ENCODE assay signal across 28 cellular contexts in the genomic region with DNA sequence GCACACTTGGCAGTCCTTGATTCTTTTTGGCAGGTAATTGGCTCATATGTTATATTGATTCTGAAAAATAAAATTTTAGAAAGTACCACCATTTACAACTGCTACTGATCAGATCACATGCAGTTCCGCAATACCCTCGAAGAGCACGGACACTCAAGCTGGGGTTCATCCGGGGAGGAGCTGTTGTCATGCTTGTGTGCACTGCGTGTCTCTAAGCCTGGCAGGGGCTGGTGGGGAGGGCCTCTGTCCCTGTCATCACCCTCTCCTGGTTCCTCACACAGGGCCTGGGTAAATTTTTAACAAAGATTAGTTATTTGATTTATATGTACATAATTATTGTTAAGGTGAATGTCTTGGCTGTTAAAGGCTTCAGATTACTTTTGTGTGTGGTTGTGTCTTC. TPM values are rescaled to one million over a fixed set of nuclear protein-coding genes. Genes with fewer than 3 reads are reported as not detected.
"Had no signal": no experiment of that assay in that cellular context is flagged by ENCODE, and none has a peak within 500 bp of the region (broad histone marks: within the 10 kb centered on the region; RNA-seq: fewer than 3 reads in every experiment).

No MANE protein-coding gene starts in this region.

- H3K27me3 Mint-ChIP-seq: dendritic cell treated with granulocyte-macrophage colony-stimulating factor and Interleukin-4, amounts not matched to agents 40 ng/mL and 50 ng/mL, for 4 days; naive B cell; natural killer cell treated with Interleukin-12 subunit alpha and Interleukin-12 subunit beta and Interleukin-15 and Interleukin-18, amount 100 ng/mL, for 72 hours; progenitor cell of endocrine pancreas; stimulated activated naive B cell treated with anti-CD40 and anti-IgM and Interleukin-4, amounts not matched to agents 10 μg/mL and 1 μg/mL and 100 μg/mL, for 72 hours; stimulated activated naive CD8-positive, alpha-beta T cell treated with anti-CD3 and anti-CD28 coated beads, Interleukin-15, Interleukin-2, amounts not matched to agents 100 ng/mL and 50 ng/mL, for 24 hours had no signal

- FAIRE-seq: keratinocyte had no signal

- H3K4me3 ChIP-seq: colonic mucosa, gastrocnemius medialis, lung, mucosa of descending colon, right atrium auricular region, skin epidermis, spleen, thoracic aorta, tibial nerve, upper lobe of right lung, uterus had no signal

- H3K27ac Mint-ChIP-seq: dendritic cell treated with granulocyte-macrophage colony-stimulating factor and Interleukin-4, amounts not matched to agents 40 ng/mL and 50 ng/mL, for 4 days; endodermal cell; mesothelial cell of epicardium; natural killer cell treated with Interleukin-12 subunit alpha and Interleukin-12 subunit beta and Interleukin-15 and Interleukin-18, amount 100 ng/mL, for 72 hours; stimulated activated naive B cell treated with anti-CD40 and anti-IgM and Interleukin-4, amounts not matched to agents 10 μg/mL and 1 μg/mL and 100 μg/mL, for 72 hours; stimulated activated naive CD8-positive, alpha-beta T cell treated with anti-CD3 and anti-CD28 coated beads, Interleukin-15, Interleukin-2, amounts not matched to agents 100 ng/mL and 50 ng/mL, for 24 hours had no signal

- H3K4me3 Mint-ChIP-seq: dendritic cell treated with granulocyte-macrophage colony-stimulating factor and Interleukin-4, amounts not matched to agents 40 ng/mL and 50 ng/mL, for 4 days; endodermal cell; mesothelial cell of epicardium; naive B cell; natural killer cell treated with Interleukin-12 subunit alpha and Interleukin-12 subunit beta and Interleukin-15 and Interleukin-18, amount 100 ng/mL, for 72 hours; neural crest cell; stimulated activated naive B cell treated with anti-CD40 and anti-IgM and Interleukin-4, amounts not matched to agents 10 μg/mL and 1 μg/mL and 100 μg/mL, for 72 hours; stimulated activated naive CD8-positive, alpha-beta T cell treated with anti-CD3 and anti-CD28 coated beads, Interleukin-15, Interleukin-2, amounts not matched to agents 100 ng/mL and 50 ng/mL, for 24 hours had no signal

- H3K9ac ChIP-seq: parathyroid adenoma had no signal

- H3K27ac ChIP-seq: colonic mucosa, parathyroid adenoma, right atrium auricular region, spleen, thoracic aorta, upper lobe of right lung, uterus had no signal

- H3K9me3 ChIP-seq: colonic mucosa, gastrocnemius medialis, mucosa of descending colon, right atrium auricular region, spleen, thoracic aorta, tibial nerve, upper lobe of right lung, uterus had no signal

- H3K9me3 Mint-ChIP-seq: dendritic cell treated with granulocyte-macrophage colony-stimulating factor and Interleukin-4, amounts not matched to agents 40 ng/mL and 50 ng/mL, for 4 days; endodermal cell; naive B cell; natural killer cell treated with Interleukin-12 subunit alpha and Interleukin-12 subunit beta and Interleukin-15 and Interleukin-18, amount 100 ng/mL, for 72 hours; neural crest cell; stimulated activated naive B cell treated with anti-CD40 and anti-IgM and Interleukin-4, amounts not matched to agents 10 μg/mL and 1 μg/mL and 100 μg/mL, for 72 hours; stimulated activated naive CD8-positive, alpha-beta T cell treated with anti-CD3 and anti-CD28 coated beads, Interleukin-15, Interleukin-2, amounts not matched to agents 100 ng/mL and 50 ng/mL, for 24 hours had no signal

- DNase-seq: colonic mucosa; effector CD8-positive, alpha-beta T cell; endodermal cell; foreskin fibroblast; gastrocnemius medialis; mucosa of descending colon; naive B cell; spleen; stimulated activated CD4-positive, alpha-beta T cell treated with anti-CD3 and anti-CD28 coated beads, Interleukin-4, amount 100 ng/mL, for 4 hours; stimulated activated naive B cell treated with anti-CD40 and anti-IgM and Interleukin-4, amounts not matched to agents 10 μg/mL and 1 μg/mL and 100 μg/mL, for 72 hours; upper lobe of right lung; uterus had no signal

- H3K4me1 Mint-ChIP-seq: mesothelial cell of epicardium, neural crest cell had no signal

- H3K36me3 ChIP-seq: uterus had no signal

- ATAC-seq: natural killer cell treated with Interleukin-12 subunit alpha and Interleukin-12 subunit beta and Interleukin-15 and Interleukin-18, amount 100 ng/mL, for 72 hours; stimulated activated naive B cell treated with anti-CD40 and anti-IgM and Interleukin-4, amounts not matched to agents 10 μg/mL and 1 μg/mL and 100 μg/mL, for 72 hours had no signal

- H2AFZ ChIP-seq: parathyroid adenoma had no signal

- H3K27me3 ChIP-seq: colonic mucosa, gastrocnemius medialis, right atrium auricular region, spleen, tibial nerve, upper lobe of right lung, uterus had no signal

- H3K4me1 ChIP-seq: colonic mucosa, gastrocnemius medialis, parathyroid adenoma, right atrium auricular region, spleen, uterus had no signal

RNA-seq across cellular contexts. Expression of a gene that starts 53.7 kb away (rescaled TPM):
- total RNA-seq: esophagus mucosa; gastrocnemius medialis; glomerular endothelial cell; liver; natural killer cell treated with Interleukin-12 subunit alpha and Interleukin-12 subunit beta and Interleukin-15 and Interleukin-18, amount 100 ng/mL, for 72 hours had no signal
- polyA plus RNA-seq: keratinocyte, liver had no signal
